22 cellular contexts compared by ENCODE assay signal in the genomic region with DNA sequence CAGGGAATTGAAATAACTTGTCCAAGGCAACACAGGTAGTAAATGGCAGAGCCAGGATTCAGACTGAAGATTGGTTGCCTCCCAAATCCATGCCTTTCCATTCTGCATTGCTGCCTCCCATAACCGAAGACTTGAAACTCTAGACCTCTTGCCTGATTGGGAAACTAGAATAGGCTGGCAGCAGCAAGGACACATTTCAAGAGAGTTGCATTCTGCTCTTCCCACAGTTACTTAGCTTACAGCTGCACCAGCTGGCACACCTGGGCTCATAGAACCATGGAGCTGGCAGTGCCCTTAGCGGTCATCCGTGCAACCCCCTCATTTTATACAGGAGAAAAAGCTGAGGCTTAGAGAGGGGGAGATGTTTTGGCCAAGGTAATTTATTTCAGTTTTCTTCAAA. TPM values are rescaled to one million over a fixed set of nuclear protein-coding genes. Genes with fewer than 3 reads are reported as not detected.
"Had no signal": no experiment of that assay in that cellular context is flagged by ENCODE, and none has a peak within 500 bp of the region (broad histone marks: within the 10 kb centered on the region; RNA-seq: fewer than 3 reads in every experiment).

No MANE protein-coding gene starts in this region.

- H3K4me3 ChIP-seq: PC-9 had no signal

- ATAC-seq: activated T-helper 17 cell treated with anti-CD3 and anti-CD28 coated beads, Interleukin-2, amount 50 U/mL, for 72 hours had no signal

- H3K9me3 Mint-ChIP-seq: activated CD4-positive, alpha-beta memory T cell treated with anti-CD3 and anti-CD28 coated beads for 36 hours; activated CD4-positive, alpha-beta T cell treated with anti-CD3 and anti-CD28 coated beads, Interleukin-2, amount 10 ng/mL, durations not matched to agents 7 days and 5 days; activated naive CD4-positive, alpha-beta T cell treated with anti-CD3 and anti-CD28 coated beads for 36 hours; activated T-helper 17 cell treated with anti-CD3 and anti-CD28 coated beads, Interleukin-2, amount 50 U/mL, for 72 hours; brain had no signal

- H3K4me1 Mint-ChIP-seq: activated CD4-positive, alpha-beta T cell treated with anti-CD3 and anti-CD28 coated beads, Interleukin-2, amount 10 ng/mL, durations not matched to agents 7 days and 5 days; activated T-helper 17 cell treated with anti-CD3 and anti-CD28 coated beads, Interleukin-2, amount 50 U/mL, for 72 hours; brain had no signal

- H3K27me3 Mint-ChIP-seq: activated CD4-positive, alpha-beta memory T cell treated with anti-CD3 and anti-CD28 coated beads for 36 hours; activated CD4-positive, alpha-beta T cell treated with anti-CD3 and anti-CD28 coated beads, Interleukin-2, amount 10 ng/mL, durations not matched to agents 7 days and 5 days; activated naive CD8-positive, alpha-beta T cell; activated T-helper 17 cell treated with anti-CD3 and anti-CD28 coated beads, Interleukin-2, amount 50 U/mL, for 72 hours; brain had no signal

- H3K27ac Mint-ChIP-seq: activated CD4-positive, alpha-beta memory T cell treated with anti-CD3 and anti-CD28 coated beads for 36 hours; activated CD4-positive, alpha-beta T cell treated with anti-CD3 and anti-CD28 coated beads, Interleukin-2, amount 10 ng/mL, durations not matched to agents 7 days and 5 days; activated naive CD4-positive, alpha-beta T cell treated with anti-CD3 and anti-CD28 coated beads for 36 hours; activated naive CD8-positive, alpha-beta T cell; activated T-helper 17 cell treated with anti-CD3 and anti-CD28 coated beads, Interleukin-2, amount 50 U/mL, for 72 hours; brain had no signal

- H3K4me3 Mint-ChIP-seq: activated CD4-positive, alpha-beta memory T cell treated with anti-CD3 and anti-CD28 coated beads for 36 hours; activated CD4-positive, alpha-beta T cell treated with anti-CD3 and anti-CD28 coated beads, Interleukin-2, amount 10 ng/mL, durations not matched to agents 7 days and 5 days; activated naive CD4-positive, alpha-beta T cell treated with anti-CD3 and anti-CD28 coated beads for 36 hours; activated naive CD8-positive, alpha-beta T cell; activated T-helper 17 cell treated with anti-CD3 and anti-CD28 coated beads, Interleukin-2, amount 50 U/mL, for 72 hours; brain had no signal

- H3K27ac ChIP-seq: PC-9, VCaP had no signal

- DNase-seq: activated CD4-positive, alpha-beta memory T cell treated with anti-CD3 and anti-CD28 coated beads for 36 hours; activated CD4-positive, alpha-beta T cell treated with anti-CD3 and anti-CD28 coated beads, Interleukin-2, amount 10 ng/mL, durations not matched to agents 7 days and 5 days; activated CD4-positive, CD25-positive, alpha-beta regulatory T cell; activated gamma-delta T cell; activated naive CD4-positive, alpha-beta T cell treated with anti-CD3 and anti-CD28 coated beads for 36 hours; activated T-cell treated with anti-CD3 and anti-CD28 coated beads for 4 hours; activated T-cell treated with anti-CD3 and anti-CD28 coated beads, Interleukin-2, amount 50 U/mL, for 48 hours; amygdala; Kasumi-1; NCI-H1048; NCI-H146; NCI-H1930; NCI-H2227 treated with DMSO at 0.1 percent for 48 hours; NCI-H69; PC-9; SIG-M5; T-helper 2 cell had no signal

- H2AFZ ChIP-seq: PC-9 had no signal

- H3K4me2 ChIP-seq: PC-9 had no signal

RNA-seq across cellular contexts. Expression of a gene that starts 31.2 kb away (rescaled TPM):
- total RNA-seq: activated CD4-positive, alpha-beta memory T cell treated with anti-CD3 and anti-CD28 coated beads for 36 hours; activated CD4-positive, alpha-beta T cell treated with anti-CD3 and anti-CD28 coated beads, Interleukin-2, amount 10 ng/mL, durations not matched to agents 7 days and 5 days; activated CD8-positive, alpha-beta memory T cell treated with anti-CD3 and anti-CD28 coated beads for 36 hours; activated naive CD4-positive, alpha-beta T cell treated with anti-CD3 and anti-CD28 coated beads for 36 hours; activated T-helper 17 cell treated with anti-CD3 and anti-CD28 coated beads, Interleukin-2, amount 50 U/mL, for 72 hours had no signal
